In genomic region chr17:48251950-48252349, GRCh38 we compare ENCODE assay signal across 30 cellular contexts.
"Had no signal": no experiment of that assay in that cellular context is flagged by ENCODE, and none has a peak within 500 bp of the region (broad histone marks: within the 10 kb centered on the region; RNA-seq: fewer than 3 reads in every experiment).

No MANE protein-coding gene starts in this region.

- H3K9me3 Mint-ChIP-seq: activated CD4-positive, alpha-beta memory T cell treated with anti-CD3 and anti-CD28 coated beads, Interleukin-2, amount 10 ng/mL, durations not matched to agents 7 days and 5 days; activated CD4-positive, alpha-beta T cell treated with anti-CD3 and anti-CD28 coated beads, Interleukin-2, amount 10 ng/mL, durations not matched to agents 7 days and 5 days; activated naive CD4-positive, alpha-beta T cell treated with anti-CD3 and anti-CD28 coated beads, Interleukin-2, amount 10 ng/mL, durations not matched to agents 7 days and 5 days; activated naive CD4-positive, alpha-beta T cell treated with anti-CD3 and anti-CD28 coated beads, Interleukin-2, amount 50 U/mL, for 72 hours; activated naive CD8-positive, alpha-beta T cell treated with anti-CD3 and anti-CD28 coated beads, Interleukin-2, amount 10 ng/mL, durations not matched to agents 7 days and 5 days; activated T-cell treated with anti-CD3 and anti-CD28 coated beads, Interleukin-2, amount 50 U/mL, for 24 hours; activated T-helper 1 cell treated with anti-CD3 and anti-CD28 coated beads, Interleukin-12 subunit alpha, Interleukin-12 subunit beta, Interleukin-2, Interleukin-4 antibody, amounts not matched to agents 30 ng/mL and 10 ng/mL and 1 ng/mL, durations not matched to agents 14 hours and 24 hours and 36 hours; activated T-helper 2 cell treated with anti-CD3 and anti-CD28 coated beads, Interferon-gamma antibody, Interleukin-2, Interleukin-4, amounts not matched to agents 10 μg/mL and 5 μg/mL and 100 μg/mL, durations not matched to agents 14 hours and 24 hours and 36 hours; brain had no signal

- H3K27ac Mint-ChIP-seq: activated CD4-positive, alpha-beta memory T cell treated with anti-CD3 and anti-CD28 coated beads, Interleukin-2, amount 10 ng/mL, durations not matched to agents 7 days and 5 days; activated CD4-positive, alpha-beta T cell treated with anti-CD3 and anti-CD28 coated beads, Interleukin-2, amount 10 ng/mL, durations not matched to agents 7 days and 5 days; activated naive CD4-positive, alpha-beta T cell treated with anti-CD3 and anti-CD28 coated beads, Interleukin-2, amount 10 ng/mL, durations not matched to agents 7 days and 5 days; activated naive CD4-positive, alpha-beta T cell treated with anti-CD3 and anti-CD28 coated beads, Interleukin-2, amount 50 U/mL, for 72 hours; activated naive CD8-positive, alpha-beta T cell treated with anti-CD3 and anti-CD28 coated beads, Interleukin-2, amount 10 ng/mL, durations not matched to agents 7 days and 5 days; activated T-cell treated with anti-CD3 and anti-CD28 coated beads, Interleukin-2, amount 50 U/mL, for 24 hours; activated T-helper 1 cell treated with anti-CD3 and anti-CD28 coated beads, Interleukin-12 subunit alpha, Interleukin-12 subunit beta, Interleukin-2, Interleukin-4 antibody, amounts not matched to agents 30 ng/mL and 10 ng/mL and 1 ng/mL, durations not matched to agents 14 hours and 24 hours and 36 hours; activated T-helper 2 cell treated with anti-CD3 and anti-CD28 coated beads, Interferon-gamma antibody, Interleukin-2, Interleukin-4, amounts not matched to agents 10 μg/mL and 5 μg/mL and 100 μg/mL, durations not matched to agents 14 hours and 24 hours and 36 hours; brain had no signal

- ATAC-seq: activated naive CD4-positive, alpha-beta T cell treated with anti-CD3 and anti-CD28 coated beads, Interleukin-2, amount 50 U/mL, for 72 hours; gastroesophageal sphincter; heart right ventricle had no signal

- H3K4me3 ChIP-seq: ascending aorta, breast epithelium, cardiac muscle cell, colonic mucosa, esophagus squamous epithelium, gastroesophageal sphincter, heart right ventricle had no signal

- FAIRE-seq: endometrium had no signal

- H3K9me3 ChIP-seq: ascending aorta, breast epithelium, colonic mucosa, esophagus squamous epithelium, gastroesophageal sphincter, heart right ventricle had no signal

- H3K27me3 ChIP-seq: ascending aorta, colonic mucosa had no signal

- H3K27me3 Mint-ChIP-seq: activated CD4-positive, alpha-beta memory T cell treated with anti-CD3 and anti-CD28 coated beads, Interleukin-2, amount 10 ng/mL, durations not matched to agents 7 days and 5 days; activated CD4-positive, alpha-beta T cell treated with anti-CD3 and anti-CD28 coated beads, Interleukin-2, amount 10 ng/mL, durations not matched to agents 7 days and 5 days; activated naive CD4-positive, alpha-beta T cell treated with anti-CD3 and anti-CD28 coated beads, Interleukin-2, amount 10 ng/mL, durations not matched to agents 7 days and 5 days; activated naive CD8-positive, alpha-beta T cell treated with anti-CD3 and anti-CD28 coated beads, Interleukin-2, amount 10 ng/mL, durations not matched to agents 7 days and 5 days; activated T-cell treated with anti-CD3 and anti-CD28 coated beads, Interleukin-2, amount 50 U/mL, for 24 hours had no signal

- H3K4me1 Mint-ChIP-seq: activated CD4-positive, alpha-beta memory T cell treated with anti-CD3 and anti-CD28 coated beads, Interleukin-2, amount 10 ng/mL, durations not matched to agents 7 days and 5 days; activated naive CD4-positive, alpha-beta T cell treated with anti-CD3 and anti-CD28 coated beads, Interleukin-2, amount 10 ng/mL, durations not matched to agents 7 days and 5 days; brain had no signal

- H3K36me3 Mint-ChIP-seq: activated naive CD4-positive, alpha-beta T cell treated with anti-CD3 and anti-CD28 coated beads, Interleukin-2, amount 50 U/mL, for 72 hours; brain had no signal

- H3K27ac ChIP-seq: ascending aorta, breast epithelium, cardiac muscle cell, colonic mucosa, epithelial cell of prostate, esophagus squamous epithelium, gastroesophageal sphincter, heart right ventricle had no signal

- H3K4me3 Mint-ChIP-seq: activated CD4-positive, alpha-beta memory T cell treated with anti-CD3 and anti-CD28 coated beads, Interleukin-2, amount 10 ng/mL, durations not matched to agents 7 days and 5 days; activated CD4-positive, alpha-beta T cell treated with anti-CD3 and anti-CD28 coated beads, Interleukin-2, amount 10 ng/mL, durations not matched to agents 7 days and 5 days; activated naive CD4-positive, alpha-beta T cell treated with anti-CD3 and anti-CD28 coated beads, Interleukin-2, amount 10 ng/mL, durations not matched to agents 7 days and 5 days; activated naive CD8-positive, alpha-beta T cell treated with anti-CD3 and anti-CD28 coated beads, Interleukin-2, amount 10 ng/mL, durations not matched to agents 7 days and 5 days; activated T-cell treated with anti-CD3 and anti-CD28 coated beads, Interleukin-2, amount 50 U/mL, for 24 hours; activated T-helper 1 cell treated with anti-CD3 and anti-CD28 coated beads, Interleukin-12 subunit alpha, Interleukin-12 subunit beta, Interleukin-2, Interleukin-4 antibody, amounts not matched to agents 30 ng/mL and 10 ng/mL and 1 ng/mL, durations not matched to agents 14 hours and 24 hours and 36 hours; brain had no signal

- H3K36me3 ChIP-seq: ascending aorta, breast epithelium, cardiac muscle cell, colonic mucosa, esophagus squamous epithelium, gastroesophageal sphincter, heart right ventricle had no signal

- DNase-seq: activated CD4-positive, alpha-beta memory T cell treated with anti-CD3 and anti-CD28 coated beads, Interleukin-2, amount 10 ng/mL, durations not matched to agents 7 days and 5 days; activated CD4-positive, alpha-beta T cell treated with anti-CD3 and anti-CD28 coated beads for 1 hour; activated CD4-positive, alpha-beta T cell treated with anti-CD3 and anti-CD28 coated beads for 4 hours; activated CD4-positive, alpha-beta T cell treated with anti-CD3 and anti-CD28 coated beads, Interleukin-2, amount 10 ng/mL, durations not matched to agents 7 days and 5 days; activated CD4-positive, alpha-beta T cell treated with anti-CD3 and anti-CD28 coated beads, Interleukin-2, amount 50 U/mL, for 4 hours; activated CD8-positive, alpha-beta memory T cell treated with anti-CD3 and anti-CD28 coated beads, Interleukin-2, amount 50 U/mL, for 48 hours; activated gamma-delta T cell; activated naive CD4-positive, alpha-beta T cell; activated naive CD4-positive, alpha-beta T cell treated with anti-CD3 and anti-CD28 coated beads, Interleukin-2, amount 10 ng/mL, durations not matched to agents 7 days and 5 days; activated naive CD8-positive, alpha-beta T cell treated with anti-CD3 and anti-CD28 coated beads, Interleukin-2, amount 10 ng/mL, durations not matched to agents 7 days and 5 days; activated T-cell treated with anti-CD3 and anti-CD28 coated beads for 4 hours; activated T-cell treated with anti-CD3 and anti-CD28 coated beads, Interleukin-2, amount 50 U/mL, for 24 hours; central memory CD4-positive, alpha-beta T cell; cerebellar nuclear complex; colonic mucosa; effector CD8-positive, alpha-beta T cell; esophagus squamous epithelium; foreskin melanocyte; heart right ventricle; T-helper 2 cell had no signal

- H3K4me1 ChIP-seq: ascending aorta, breast epithelium, colonic mucosa, esophagus squamous epithelium, gastroesophageal sphincter, heart right ventricle had no signal
